1 cellular context compared by ENCODE assay signal in the genomic region with DNA sequence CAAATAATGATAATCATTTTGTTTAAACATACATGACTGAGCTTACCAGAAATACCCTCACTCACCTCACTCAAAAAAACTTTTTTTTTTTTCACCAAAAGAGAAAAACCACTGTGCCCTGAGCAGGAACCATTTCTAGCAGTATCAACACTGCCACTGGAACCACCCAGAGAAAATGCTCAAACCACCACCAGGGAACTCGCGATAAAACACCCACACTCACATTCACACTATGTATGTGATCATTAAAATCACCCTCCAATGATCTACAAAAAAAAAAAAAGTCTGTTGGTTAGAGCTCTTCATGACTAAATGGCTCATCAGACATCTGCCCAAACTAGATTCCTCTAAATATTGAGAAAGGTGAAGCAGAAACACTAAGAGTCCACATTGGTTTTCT.
TF ChIP-seq lines count a peak whose summit lies in the region.

No MANE protein-coding gene starts in this region.

TF ChIP-seq in GM12878, 131 proteins besides CTCF, POLR2A, EP300 and RAD21:
- no peak for TF ChIP-seq RB1 (IDR thresholded peaks at IDR 0.05; ENCODE audit: borderline replicate concordance)
- TF ChIP-seq ZNF217 (IDR thresholded peaks at IDR 0.05), result no peak
- TF ChIP-seq ZNF384 (IDR thresholded peaks at IDR 0.05; ENCODE audit: borderline replicate concordance, low read depth, low read length), result peak; percentile 26; the same call in 1 of the 2 replicates
- TF ChIP-seq USF1 (IDR thresholded peaks at IDR 0.05; ENCODE audit: borderline replicate concordance, extremely low read length, insufficient read depth, low read depth, low read length), result no peak
- TF ChIP-seq, protein P1, sequence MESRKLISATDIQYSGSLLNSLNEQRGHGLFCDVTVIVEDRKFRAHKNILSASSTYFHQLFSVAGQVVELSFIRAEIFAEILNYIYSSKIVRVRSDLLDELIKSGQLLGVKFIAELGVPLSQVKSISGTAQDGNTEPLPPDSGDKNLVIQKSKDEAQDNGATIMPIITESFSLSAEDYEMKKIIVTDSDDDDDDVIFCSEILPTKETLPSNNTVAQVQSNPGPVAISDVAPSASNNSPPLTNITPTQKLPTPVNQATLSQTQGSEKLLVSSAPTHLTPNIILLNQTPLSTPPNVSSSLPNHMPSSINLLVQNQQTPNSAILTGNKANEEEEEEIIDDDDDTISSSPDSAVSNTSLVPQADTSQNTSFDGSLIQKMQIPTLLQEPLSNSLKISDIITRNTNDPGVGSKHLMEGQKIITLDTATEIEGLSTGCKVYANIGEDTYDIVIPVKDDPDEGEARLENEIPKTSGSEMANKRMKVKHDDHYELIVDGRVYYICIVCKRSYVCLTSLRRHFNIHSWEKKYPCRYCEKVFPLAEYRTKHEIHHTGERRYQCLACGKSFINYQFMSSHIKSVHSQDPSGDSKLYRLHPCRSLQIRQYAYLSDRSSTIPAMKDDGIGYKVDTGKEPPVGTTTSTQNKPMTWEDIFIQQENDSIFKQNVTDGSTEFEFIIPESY (IDR thresholded peaks at IDR 0.05), result 0 out of 2 replicates have a peak, but pooled peaks have one; percentile 32
